ENCODE assay signal across 1 cellular context in genomic region chr4:25014965-25015506, GRCh38.
TF ChIP-seq lines count a peak whose summit lies in the region.

No MANE protein-coding gene starts in this region.

TF ChIP-seq in WTC11, 78 proteins besides CTCF, POLR2A, EP300 and RAD21 (continued from another document):
- no peak for TF ChIP-seq ERG (CRISPR knock-in tag; IDR thresholded peaks at IDR 0.05)
